Comparison of ENCODE assay signal across 12 cellular contexts in genomic region chr5:80656425-80656824, GRCh38. TPM values are rescaled to one million over a fixed set of nuclear protein-coding genes. Genes with fewer than 3 reads are reported as not detected.
DNase-seq lines count a peak whose midpoint lies in the region; ATAC-seq and TF ChIP-seq lines count a peak whose summit lies in the region.
"Had no signal": no experiment of that assay in that cellular context is flagged by ENCODE, and none has a peak within 500 bp of the region (broad histone marks: within the 10 kb centered on the region; RNA-seq: fewer than 3 reads in every experiment).

No MANE protein-coding gene starts in this region.

- TF ChIP-seq CTCF in natural killer cell (IDR thresholded peaks at IDR 0.05), result no peak

- no peak for ATAC-seq in natural killer cell
- no peak for ATAC-seq in HG03045 (IDR thresholded peaks at IDR 0.05; ENCODE audit: unreplicated experiment)
- no peak for ATAC-seq in GM18502 (IDR thresholded peaks at IDR 0.05; ENCODE audit: poor library complexity, unreplicated experiment)
- ATAC-seq: left cardiac atrium had no signal

- H3K36me3 Mint-ChIP-seq in IgD-negative memory B cell (peaks cover 14% of the 10 kb centered on the region), natural killer cell (peaks cover 19% of the 10 kb centered on the region)
- peaks cover 59% of the 10 kb centered on the region for H3K36me3 Mint-ChIP-seq in activated T-helper 2 cell treated with anti-CD3 and anti-CD28 coated beads, Interferon-gamma antibody, Interleukin-2, Interleukin-4, amounts not matched to agents 10 μg/mL and 5 μg/mL and 100 μg/mL, durations not matched to agents 14 hours and 24 hours and 36 hours (ENCODE audit: low read depth)

- intact Hi-C loops in activated T-helper 2 cell treated with anti-CD3 and anti-CD28 coated beads, Interferon-gamma antibody, Interleukin-2, Interleukin-4, amounts not matched to agents 10 μg/mL and 5 μg/mL and 100 μg/mL, durations not matched to agents 14 hours and 24 hours and 36 hours (cut with micrococcal nuclease), result loop anchor here (5.0 to 10.0 kb wide), 2 partner anchors 174 to 1422 kb away; partner anchors contain the start of gene JMY
- intact Hi-C loops in natural killer cell (cut with micrococcal nuclease), result no loop called here

- H3K4me1 Mint-ChIP-seq in IgD-negative memory B cell, result peaks cover 9 to 21% (median 16%) of the 10 kb centered on the region in 3 donors
- H3K4me1 Mint-ChIP-seq in activated T-helper 2 cell treated with anti-CD3 and anti-CD28 coated beads, Interferon-gamma antibody, Interleukin-2, Interleukin-4, amounts not matched to agents 10 μg/mL and 5 μg/mL and 100 μg/mL, durations not matched to agents 14 hours and 24 hours and 36 hours (ENCODE audit: low read depth), result peaks cover 23% of the 10 kb centered on the region
- H3K4me1 Mint-ChIP-seq in natural killer cell, result peaks cover 28 to 34% of the 10 kb centered on the region in 2 donors

- H3K27me3 Mint-ChIP-seq in IgD-negative memory B cell, result no peaks in the 10 kb centered on the region
- H3K27me3 Mint-ChIP-seq in activated T-helper 2 cell treated with anti-CD3 and anti-CD28 coated beads, Interferon-gamma antibody, Interleukin-2, Interleukin-4, amounts not matched to agents 10 μg/mL and 5 μg/mL and 100 μg/mL, durations not matched to agents 14 hours and 24 hours and 36 hours (ENCODE audit: low read depth), result no peaks in the 10 kb centered on the region
- H3K27me3 Mint-ChIP-seq in natural killer cell (ENCODE audit: low read depth in 2 of 2), result no peaks in the 10 kb centered on the region

- H3K4me3 Mint-ChIP-seq in IgD-negative memory B cell (peak overlapping the region in 1 of 4 donors; percentile 38), natural killer cell (no peak overlapping the region)
- peak overlapping the region; percentile 88 for H3K4me3 Mint-ChIP-seq in activated T-helper 2 cell treated with anti-CD3 and anti-CD28 coated beads, Interferon-gamma antibody, Interleukin-2, Interleukin-4, amounts not matched to agents 10 μg/mL and 5 μg/mL and 100 μg/mL, durations not matched to agents 14 hours and 24 hours and 36 hours (ENCODE audit: low read depth)

- DNase-seq in ELF-1 (ENCODE audit: low read depth, low spot score) (peak; percentile 22), natural killer cell (no peak), NCI-H524 (lab: John Stamatoyannopoulos, UW) (no peak)
- DNase-seq in activated T-helper 2 cell treated with anti-CD3 and anti-CD28 coated beads, Interferon-gamma antibody, Interleukin-2, Interleukin-4, amounts not matched to agents 10 μg/mL and 5 μg/mL and 100 μg/mL, durations not matched to agents 14 hours and 24 hours and 36 hours (ENCODE audit: low spot score), result no peak
- DNase-seq: activated CD4-positive, alpha-beta T cell treated with anti-CD3 and anti-CD28 coated beads, Interleukin-2, amount 50 U/mL, for 48 hours; effector CD8-positive, alpha-beta T cell; left cardiac atrium; NCI-H510A; testis had no signal

- H3K9me3 Mint-ChIP-seq in IgD-negative memory B cell (no peaks in the 10 kb centered on the region), natural killer cell (no peaks in the 10 kb centered on the region)
- H3K9me3 Mint-ChIP-seq in activated T-helper 2 cell treated with anti-CD3 and anti-CD28 coated beads, Interferon-gamma antibody, Interleukin-2, Interleukin-4, amounts not matched to agents 10 μg/mL and 5 μg/mL and 100 μg/mL, durations not matched to agents 14 hours and 24 hours and 36 hours, result no peaks in the 10 kb centered on the region

- H3K27ac Mint-ChIP-seq in IgD-negative memory B cell (peak overlapping the region in 2 of 3 donors; percentile 43 to 93), natural killer cell (peak overlapping the region; percentile 90 to 95)
- peak overlapping the region; percentile 96 for H3K27ac Mint-ChIP-seq in activated T-helper 2 cell treated with anti-CD3 and anti-CD28 coated beads, Interferon-gamma antibody, Interleukin-2, Interleukin-4, amounts not matched to agents 10 μg/mL and 5 μg/mL and 100 μg/mL, durations not matched to agents 14 hours and 24 hours and 36 hours

RNA-seq across cellular contexts. Expression of gene DHFR, which starts 1.6 kb away (rescaled TPM):
- polyA plus RNA-seq in IgD-negative memory B cell, result 4.2 TPM
- total RNA-seq in activated T-helper 2 cell treated with anti-CD3 and anti-CD28 coated beads, Interferon-gamma antibody, Interleukin-2, Interleukin-4, amounts not matched to agents 10 μg/mL and 5 μg/mL and 100 μg/mL, durations not matched to agents 14 hours and 24 hours and 36 hours, result 55.7 and 56.9 TPM in 2 replicates
- total RNA-seq in natural killer cell, result 10 to 100 TPM in 2 of 3 donors, 1 to 10 TPM in 1; 8.8 to 14.3 (median 12.0) TPM

RNA-seq across cellular contexts. Expression of gene MSH3, which starts 2.0 kb away (rescaled TPM):
- polyA plus RNA-seq in IgD-negative memory B cell, result 11.7 TPM
- 20.6 and 21.2 TPM in 2 replicates for total RNA-seq in activated T-helper 2 cell treated with anti-CD3 and anti-CD28 coated beads, Interferon-gamma antibody, Interleukin-2, Interleukin-4, amounts not matched to agents 10 μg/mL and 5 μg/mL and 100 μg/mL, durations not matched to agents 14 hours and 24 hours and 36 hours
- 10 to 100 TPM; 11.6 to 17.1 (median 15.5) TPM for total RNA-seq in natural killer cell
